Comparison of ENCODE assay signal across 10 cellular contexts in the genomic region with DNA sequence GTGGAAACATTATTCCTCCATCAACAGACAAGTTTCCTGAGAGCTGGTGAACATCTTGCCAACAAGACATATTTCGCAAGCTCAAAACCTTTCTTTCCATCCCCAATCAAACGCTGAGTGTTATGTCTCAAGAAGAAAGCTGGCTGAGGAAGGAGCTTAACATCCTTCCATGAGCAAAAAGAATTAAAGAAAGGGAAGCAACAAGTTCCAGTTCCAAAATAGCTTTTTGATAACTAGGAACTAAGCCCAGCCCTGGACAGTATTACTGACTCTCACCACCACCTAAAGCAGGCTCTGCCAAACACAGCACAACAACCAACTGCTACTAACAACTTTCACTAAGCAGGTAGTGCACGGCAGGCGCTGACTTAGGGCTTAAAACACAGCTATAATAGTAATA. TPM values are rescaled to one million over a fixed set of nuclear protein-coding genes. Genes with fewer than 3 reads are reported as not detected.
DNase-seq lines count a peak whose midpoint lies in the region; ATAC-seq and TF ChIP-seq lines count a peak whose summit lies in the region.
"Had no signal": no experiment of that assay in that cellular context is flagged by ENCODE, and none has a peak within 500 bp of the region (broad histone marks: within the 10 kb centered on the region; RNA-seq: fewer than 3 reads in every experiment).

No MANE protein-coding gene starts in this region.

- no peak for TF ChIP-seq POLR2A in Peyer's patch (IDR thresholded peaks at IDR 0.05)

- H3K79me2 ChIP-seq in fibroblast of lung (ENCODE audit: control insufficient read depth, insufficient read depth, low read length), result peaks cover 94% of the 10 kb centered on the region
- peaks cover 19% of the 10 kb centered on the region for H3K79me2 ChIP-seq in trophoblast cell (ENCODE audit: control insufficient read depth, insufficient read depth, low read length, poor library complexity)

- H2AFZ ChIP-seq in fibroblast of lung (ENCODE audit: low read length), result no peak overlapping the region
- no peak overlapping the region for H2AFZ ChIP-seq in trophoblast cell (ENCODE audit: insufficient read depth, low read length, poor library complexity)

- H3K4me3 ChIP-seq in Peyer's patch (no peak overlapping the region), fibroblast of lung (replicated peaks in 1 of 4; ENCODE audit: control extremely low read depth in 1 of 4, insufficient read depth in 1 of 4, low read depth in 3 of 4, low read length in 4 of 4) (no peak overlapping the region), trophoblast cell (ENCODE audit: low read depth, low read length) (no peak overlapping the region), H7 (ENCODE audit: insufficient read depth, low read depth, low read length) (no peak overlapping the region)

- no peak overlapping the region for H4K8ac ChIP-seq in trophoblast cell (ENCODE audit: low read depth, low read length)

- ATAC-seq in GM18520 (IDR thresholded peaks at IDR 0.05; ENCODE audit: unreplicated experiment), result no peak

- TF ChIP-seq CTCF in Peyer's patch (IDR thresholded peaks at IDR 0.05) (no peak), fibroblast of lung (conservative IDR thresholded peaks at IDR 0.05 in 1 of 2, IDR thresholded peaks at IDR 0.05 in 1 of 2; ENCODE audit: low read depth in 1 of 2, low read length in 2 of 2) (no peak)

- H2BK120ac ChIP-seq in trophoblast cell (ENCODE audit: insufficient read depth, low read length, poor library complexity), result no peak overlapping the region

- H3K27ac ChIP-seq in Peyer's patch, result peak overlapping the region; percentile 52 to 88 (median 70)
- H3K27ac ChIP-seq in fibroblast of lung (ENCODE audit: insufficient read depth, low read length), result peak overlapping the region; percentile 9
- H3K27ac ChIP-seq in trophoblast cell (ENCODE audit: low read depth, low read length), result no peak overlapping the region

- H3K9ac ChIP-seq in fibroblast of lung (ENCODE audit: insufficient read depth, low read length) (peak overlapping the region; percentile 4), trophoblast cell (ENCODE audit: low read length) (no peak overlapping the region)

- H3K9me3 ChIP-seq in Peyer's patch, result no peaks in the 10 kb centered on the region
- H3K9me3 ChIP-seq in fibroblast of lung (ENCODE audit: control insufficient read depth, insufficient read depth, low read depth, low read length), result no peaks in the 10 kb centered on the region
- no peaks in the 10 kb centered on the region for H3K9me3 ChIP-seq in trophoblast cell (ENCODE audit: insufficient read depth, low read depth, low read length)

- no peak overlapping the region for H4K91ac ChIP-seq in trophoblast cell (ENCODE audit: low read depth, low read length)

- no peak overlapping the region for H2BK12ac ChIP-seq in trophoblast cell (ENCODE audit: low read length)

- H3K4me2 ChIP-seq in fibroblast of lung (ENCODE audit: extremely low read depth, insufficient read depth, low read length) (no peak overlapping the region), trophoblast cell (ENCODE audit: low read length) (no peak overlapping the region)

- no peak overlapping the region for H2AK5ac ChIP-seq in trophoblast cell (ENCODE audit: low read length)

- no peak overlapping the region for H3K18ac ChIP-seq in trophoblast cell (ENCODE audit: low read length)

- peak overlapping the region; percentile 87 for H3K4ac ChIP-seq in trophoblast cell (ENCODE audit: low read depth, low read length)

- H3K27me3 ChIP-seq in Peyer's patch (no peaks in the 10 kb centered on the region), fibroblast of lung (ENCODE audit: control insufficient read depth, insufficient read depth, low read length) (no peaks in the 10 kb centered on the region), trophoblast cell (ENCODE audit: insufficient read depth, low read length) (no peaks in the 10 kb centered on the region), H7 (ENCODE audit: control insufficient read depth, insufficient read depth, low read length) (no peaks in the 10 kb centered on the region)

- H4K20me1 ChIP-seq in fibroblast of lung (ENCODE audit: control insufficient read depth, extremely low read depth, insufficient read depth, low read length), result peaks cover 2% of the 10 kb centered on the region

- no CpG with 5 or more reads among the region's 4 CpGs for WGBS in trophoblast cell (ENCODE audit: extremely low coverage, insufficient coverage, insufficient read length)

- DNase-seq in AG20443 (ENCODE audit: low spot score) (peak; percentile 58), Peyer's patch (no peak), fibroblast of lung (ENCODE audit: low read depth in 2 of 2) (peak; percentile 57 to 92), trophoblast cell (no peak), H7 (no peak), mesenteric fat pad (ENCODE audit: low spot score) (no peak), NCI-H1092 treated with DMSO at 0.1 percent for 48 hours (lab: John Stamatoyannopoulos, UW) (no peak)
- DNase-seq: DMS79 treated with DMSO at 0.1 percent for 48 hours; stimulated activated CD4-positive, alpha-beta T cell treated with anti-CD3 and anti-CD28 coated beads, Interleukin-1b, Interleukin-23, amount 100 ng/mL, for 48 hours had no signal

- no peak overlapping the region for H3K14ac ChIP-seq in trophoblast cell (ENCODE audit: low read length)

- no peak overlapping the region for H4K12ac ChIP-seq in trophoblast cell (ENCODE audit: low read depth, low read length)

- H3K36me3 ChIP-seq in Peyer's patch (no peaks in the 10 kb centered on the region), fibroblast of lung (ENCODE audit: control insufficient read depth, insufficient read depth, low read length) (peaks cover 2% of the 10 kb centered on the region), trophoblast cell (ENCODE audit: control insufficient read depth in 1 of 2, insufficient read depth in 2 of 2, low read length in 2 of 2) (peaks cover 6 to 16% of the 10 kb centered on the region in 2 experiments), H7 (replicated peaks; ENCODE audit: control insufficient read depth, insufficient read depth, low read length) (peaks cover 3% of the 10 kb centered on the region)

- H3K23ac ChIP-seq in trophoblast cell (ENCODE audit: low read length), result no peak overlapping the region

- H3K4me1 ChIP-seq in Peyer's patch, result peaks cover 0 to 70% (median 18%) of the 10 kb centered on the region in 4 donors
- H3K4me1 ChIP-seq in fibroblast of lung (ENCODE audit: control insufficient read depth, extremely low read depth, insufficient read depth, low read length), result peaks cover 63% of the 10 kb centered on the region
- H3K4me1 ChIP-seq in trophoblast cell (ENCODE audit: control insufficient read depth in 1 of 2, insufficient read depth in 2 of 2, low read length in 2 of 2), result peaks cover 9 to 19% of the 10 kb centered on the region in 2 experiments

- no peak overlapping the region for H2BK5ac ChIP-seq in trophoblast cell (ENCODE audit: low read depth, low read length, poor library complexity)

- H3K79me1 ChIP-seq in trophoblast cell (ENCODE audit: low read length), result no peaks in the 10 kb centered on the region

RNA-seq across cellular contexts. Expression of a gene that starts 50.2 kb away (rescaled TPM):
- 100 to 1,000 TPM; 107 to 210 (median 119) TPM for total RNA-seq in Peyer's patch
- total RNA-seq in fibroblast of lung, result 77.6 and 104 TPM in 2 replicates
- polyA plus RNA-seq in fibroblast of lung, result 495 and 519 TPM in 2 replicates
- polyA plus RNA-seq in fibroblast of lung (2012), result 514 and 539 TPM in 2 replicates
- 153 and 154 TPM in 2 replicates for polyA minus RNA-seq in fibroblast of lung (ENCODE audit: low replicate concordance)
- 315 and 324 TPM in 2 replicates for polyA plus RNA-seq in trophoblast cell (2013)
- 201 and 214 TPM in 2 replicates for total RNA-seq in H7 (2014; rRNA removed; shearing (Covaris generic))
- 260 TPM for total RNA-seq in mesenteric fat pad

Comparison
In these comparisons a context has a peak if more than half of its experiments do, and no peak if none do; other contexts are left out.
1. DNase-seq: peak in AG20443 (single experiment) and fibroblast of lung (2 of 2); none in Peyer's patch (0 of 3), trophoblast cell (0 of 2), H7 (single experiment), mesenteric fat pad (single experiment) and NCI-H1092 treated with DMSO at 0.1 percent for 48 hours (single experiment).